Comparison of ENCODE assay signal across 8 cellular contexts in genomic region chr14:100246809-100247428, GRCh38.
A peak's percentile ranks its signal among the peaks of the same experiment; 100 is the strongest.
DNase-seq lines count a peak whose midpoint lies in the region; ATAC-seq and TF ChIP-seq lines count a peak whose summit lies in the region.

No MANE protein-coding gene starts in this region.

- H3K4me3 ChIP-seq in duodenal mucosa (ENCODE audit: low read depth in 1 of 2, low read length in 2 of 2) (peak overlapping the region in 1 of 2 donors; percentile 23), mucosa of rectum (ENCODE audit: low read length in 2 of 2) (peak overlapping the region in 1 of 2 donors; percentile 33)

- H3K36me3 ChIP-seq in duodenal mucosa (ENCODE audit: control insufficient read depth in 1 of 2, insufficient read depth in 2 of 2, low read length in 2 of 2) (no peaks in the 10 kb centered on the region), mucosa of rectum (ENCODE audit: control insufficient read depth in 2 of 2, insufficient read depth in 2 of 2, low read length in 2 of 2) (no peaks in the 10 kb centered on the region)

- no peaks in the 10 kb centered on the region for H3K9me3 ChIP-seq in duodenal mucosa (ENCODE audit: control insufficient read depth in 1 of 2, low read length in 2 of 2)
- H3K9me3 ChIP-seq in mucosa of rectum (ENCODE audit: control insufficient read depth in 2 of 2, low read length in 2 of 2): no peaks in the 10 kb centered on the region

- H3K27ac ChIP-seq in duodenal mucosa (ENCODE audit: low read depth, low read length): peak overlapping the region; percentile 15
- H3K27ac ChIP-seq in mucosa of rectum (ENCODE audit: low read depth in 2 of 2, low read length in 2 of 2): peak overlapping the region; percentile 65 to 71

- no peaks in the 10 kb centered on the region for H3K27me3 ChIP-seq in duodenal mucosa (ENCODE audit: control insufficient read depth in 1 of 2, insufficient read depth in 2 of 2, low read length in 2 of 2)
- H3K27me3 ChIP-seq in mucosa of rectum (ENCODE audit: control insufficient read depth in 2 of 2, insufficient read depth in 2 of 2, low read length in 2 of 2): no peaks in the 10 kb centered on the region

- TF ChIP-seq CTCF in LNCAP (IDR thresholded peaks at IDR 0.05): peak; percentile 78

- H3K4me1 ChIP-seq in duodenal mucosa (ENCODE audit: control insufficient read depth in 1 of 2, insufficient read depth in 2 of 2, low read length in 2 of 2) (peaks cover 49 to 51% of the 10 kb centered on the region in 2 donors), mucosa of rectum (ENCODE audit: control insufficient read depth in 2 of 2, insufficient read depth in 2 of 2, low read length in 2 of 2) (peaks cover 26 to 36% of the 10 kb centered on the region in 2 donors)

- no peak for ATAC-seq in HG02852 (IDR thresholded peaks at IDR 0.05; ENCODE audit: unreplicated experiment)
- ATAC-seq in GM18502 (IDR thresholded peaks at IDR 0.05; ENCODE audit: poor library complexity, unreplicated experiment): no peak

- H3K9ac ChIP-seq in duodenal mucosa (ENCODE audit: low read depth in 1 of 2, low read length in 2 of 2): no peak overlapping the region
- H3K9ac ChIP-seq in mucosa of rectum (ENCODE audit: low read depth in 1 of 2, low read length in 2 of 2): peak overlapping the region in 1 of 2 donors; percentile 7

- DNase-seq in DMS79 treated with DMSO at 0.1 percent for 48 hours (lab: John Stamatoyannopoulos, UW) (peak; percentile 75), RKO (ENCODE audit: low spot score) (peak; percentile 72), NCI-H1048 (lab: John Stamatoyannopoulos, UW) (no peak)
